14 cellular contexts compared by ENCODE assay signal in genomic region chr10:43220971-43221418, GRCh38. TPM values are rescaled to one million over a fixed set of nuclear protein-coding genes. Genes with fewer than 3 reads are reported as not detected.
A peak's percentile ranks its signal among the peaks of the same experiment; 100 is the strongest.
DNase-seq lines count a peak whose midpoint lies in the region; ATAC-seq and TF ChIP-seq lines count a peak whose summit lies in the region.
"Had no signal": no experiment of that assay in that cellular context is flagged by ENCODE, and none has a peak within 500 bp of the region (broad histone marks: within the 10 kb centered on the region; RNA-seq: fewer than 3 reads in every experiment).

No MANE protein-coding gene starts in this region.

- peaks cover 8% of the 10 kb centered on the region for H3K4me1 Mint-ChIP-seq in WTC11

- H3K27me3 Mint-ChIP-seq in WTC11 (ENCODE audit: low read depth), result no peaks in the 10 kb centered on the region

- H3K36me3 ChIP-seq in BLaER1 (no peaks in the 10 kb centered on the region), iPS-20b (ENCODE audit: insufficient read depth, low read depth, low read length) (no peaks in the 10 kb centered on the region), sigmoid colon (no peaks in the 10 kb centered on the region), hepatocyte (replicated peaks; ENCODE audit: insufficient read depth, low read depth) (no peaks in the 10 kb centered on the region)
- H3K36me3 ChIP-seq: brain microvascular endothelial cell had no signal

- DNase-seq in WTC11 (ENCODE audit: low spot score), result peak; percentile 8
- no peak for DNase-seq in sigmoid colon
- no peak for DNase-seq in hepatocyte (ENCODE audit: low spot score)
- DNase-seq: activated CD4-positive, alpha-beta T cell treated with anti-CD3 and anti-CD28 coated beads, Interleukin-2, amount 50 U/mL, for 1 hour; brain microvascular endothelial cell; DMS 273 treated with DMSO at 0.1 percent for 48 hours; foreskin fibroblast; nucleus accumbens had no signal

- no peaks in the 10 kb centered on the region for H3K9me3 ChIP-seq in BLaER1
- no peaks in the 10 kb centered on the region for H3K9me3 ChIP-seq in iPS-20b (ENCODE audit: insufficient read depth, low read depth, low read length)
- H3K9me3 ChIP-seq in sigmoid colon, result no peaks in the 10 kb centered on the region
- no peaks in the 10 kb centered on the region for H3K9me3 ChIP-seq in hepatocyte (ENCODE audit: low read depth)

- TF ChIP-seq POLR2A in sigmoid colon (IDR thresholded peaks at IDR 0.05), result no peak

- H3K9ac ChIP-seq in BLaER1 (0 out of 2 replicates have a peak overlapping the region, but pooled peaks have one; percentile 11), iPS-20b (ENCODE audit: low read depth, low read length) (0 out of 2 replicates have a peak overlapping the region, but pooled peaks have one; percentile 12)

- no peak overlapping the region for H3K27ac Mint-ChIP-seq in WTC11

- peak overlapping the region; percentile 39; the same call in 1 of the 2 replicates for H3K27ac ChIP-seq in BLaER1
- H3K27ac ChIP-seq in iPS-20b (ENCODE audit: low read length), result no peak overlapping the region
- no peak overlapping the region for H3K27ac ChIP-seq in sigmoid colon
- H3K27ac ChIP-seq in hepatocyte, result no peak overlapping the region
- H3K27ac ChIP-seq: brain microvascular endothelial cell had no signal

- TF ChIP-seq EP300 in sigmoid colon (IDR thresholded peaks at IDR 0.05), result no peak

- H3K36me3 Mint-ChIP-seq in WTC11, result no peaks in the 10 kb centered on the region

- H3K79me2 ChIP-seq in hepatocyte, result no peaks in the 10 kb centered on the region

- H2AFZ ChIP-seq in hepatocyte, result no peak overlapping the region

- no peaks in the 10 kb centered on the region for H3K9me3 Mint-ChIP-seq in WTC11

- TF ChIP-seq CTCF in WTC11 (IDR thresholded peaks at IDR 0.05) (no peak), sigmoid colon (IDR thresholded peaks at IDR 0.05) (no peak), hepatocyte (IDR thresholded peaks at IDR 0.05; ENCODE audit: poor library complexity) (no peak)

- no peak overlapping the region for H3K4me3 Mint-ChIP-seq in WTC11

- no peaks in the 10 kb centered on the region for H3K9me2 ChIP-seq in hepatocyte (replicated peaks; ENCODE audit: insufficient read depth)

- H3K4me2 ChIP-seq in BLaER1 (peak overlapping the region; percentile 69), hepatocyte (no peak overlapping the region)
- H3K4me2 ChIP-seq: smooth muscle cell had no signal

- H4K20me1 ChIP-seq in BLaER1 (no peaks in the 10 kb centered on the region), hepatocyte (ENCODE audit: insufficient read depth, poor library complexity, severe bottlenecking) (no peaks in the 10 kb centered on the region)

- POLR2A ChIA-PET in WTC11 (lab: Charles Lee), result interaction anchor here (0.8 to 1.1 kb wide), 2 partner anchors 44 to 45 kb away, joined by 3 to 4 read pairs; no protein-coding TSS in a partner anchor

- H3K4me3 ChIP-seq in BLaER1, result no peak overlapping the region
- no peak overlapping the region for H3K4me3 ChIP-seq in iPS-20b (ENCODE audit: low read length)
- no peak overlapping the region for H3K4me3 ChIP-seq in sigmoid colon
- H3K4me3 ChIP-seq in hepatocyte, result no peak overlapping the region
- H3K4me3 ChIP-seq: smooth muscle cell had no signal

- CTCF ChIA-PET in WTC11 (lab: Charles Lee), result interaction anchor here (0.6 to 3.9 kb wide), 22 partner anchors 9 to 188 kb away, joined by 3 to 73 read pairs (median 6); partner anchors contain the start of genes HNRNPF and RASGEF1A

- intact Hi-C loops in sigmoid colon (cut with DNase I), result no loop called here

- 62 to 74% methylated on average over 12 of the region's 12 CpGs for WGBS in sigmoid colon, 2 donors
- 83% methylated on average over 12 of the region's 12 CpGs for WGBS in hepatocyte (ENCODE audit: low lambda C conversion rate, missing lambda C conversion rate)

- H3K27me3 ChIP-seq in BLaER1 (no peaks in the 10 kb centered on the region), iPS-20b (ENCODE audit: insufficient read depth, low read length) (no peaks in the 10 kb centered on the region), sigmoid colon (peaks cover 0 to 5% (median 0%) of the 10 kb centered on the region in 3 donors), hepatocyte (peaks cover 3% of the 10 kb centered on the region)

- H3K4me1 ChIP-seq in BLaER1, result peaks cover 45% of the 10 kb centered on the region
- H3K4me1 ChIP-seq in iPS-20b (ENCODE audit: insufficient read depth, low read length), result no peaks in the 10 kb centered on the region
- H3K4me1 ChIP-seq in sigmoid colon, result no peaks in the 10 kb centered on the region
- H3K4me1 ChIP-seq in hepatocyte (ENCODE audit: insufficient read depth), result no peaks in the 10 kb centered on the region

- ATAC-seq in GM18867 (IDR thresholded peaks at IDR 0.05; ENCODE audit: unreplicated experiment) (peak; percentile 72), WTC11 (no peak), GM21528 (IDR thresholded peaks at IDR 0.05; ENCODE audit: low FRiP score, unreplicated experiment) (no peak), GM21576 (IDR thresholded peaks at IDR 0.05; ENCODE audit: unreplicated experiment) (no peak)

TF ChIP-seq in WTC11, 78 proteins besides CTCF, POLR2A, EP300 and RAD21:
- TF ChIP-seq, protein P1, sequence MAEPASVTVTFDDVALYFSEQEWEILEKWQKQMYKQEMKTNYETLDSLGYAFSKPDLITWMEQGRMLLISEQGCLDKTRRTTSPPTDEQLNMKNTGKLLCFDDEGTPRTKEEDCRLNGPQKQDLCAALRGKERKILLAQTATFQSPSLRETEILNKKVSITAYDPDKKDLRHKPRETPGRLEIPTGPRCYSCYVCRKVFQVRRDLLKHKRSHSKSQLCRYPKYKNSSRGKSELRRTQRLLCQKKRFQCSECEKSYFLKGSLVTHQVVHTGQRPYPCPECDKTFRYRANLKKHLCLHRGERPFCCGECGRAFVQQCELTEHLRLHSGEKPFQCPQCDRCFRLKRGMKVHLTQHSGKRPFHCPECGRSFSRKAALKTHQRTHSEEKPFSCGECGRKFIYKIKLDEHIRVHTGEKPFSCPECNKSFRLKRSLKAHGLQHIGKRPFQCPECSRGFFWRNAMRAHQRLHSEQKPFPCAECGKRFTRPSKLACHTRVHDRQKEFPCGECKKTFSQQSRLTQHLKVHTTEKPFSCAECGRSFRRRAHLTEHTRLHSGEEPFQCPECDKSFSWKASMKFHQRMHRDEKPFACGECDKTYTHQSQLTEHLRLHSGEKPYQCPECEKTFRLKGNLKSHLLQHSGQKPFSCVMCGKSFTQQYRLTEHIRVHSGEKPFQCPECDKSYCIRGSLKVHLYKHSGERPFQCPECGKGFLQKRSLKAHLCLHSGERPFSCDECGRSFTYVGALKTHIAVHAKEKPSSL (CRISPR knock-in tag; conservative IDR thresholded peaks at IDR 0.05), result no peak
- no peak for TF ChIP-seq JAZF1 (CRISPR knock-in tag; IDR thresholded peaks at IDR 0.05)
- no peak for TF ChIP-seq GABPB1 (CRISPR knock-in tag; IDR thresholded peaks at IDR 0.05)
- TF ChIP-seq NFE2L1 (CRISPR knock-in tag; IDR thresholded peaks at IDR 0.05), result no peak
- TF ChIP-seq SOX15 (CRISPR knock-in tag; IDR thresholded peaks at IDR 0.05), result no peak
- no peak for TF ChIP-seq SP1 (CRISPR knock-in tag; conservative IDR thresholded peaks at IDR 0.05)
- no peak for TF ChIP-seq NR1H2 (CRISPR knock-in tag; IDR thresholded peaks at IDR 0.05)
- TF ChIP-seq TEAD4 (CRISPR knock-in tag; IDR thresholded peaks at IDR 0.05), result no peak
- no peak for TF ChIP-seq TEAD1 (CRISPR knock-in tag; IDR thresholded peaks at IDR 0.05)
- no peak for TF ChIP-seq ZNF532 (CRISPR knock-in tag; IDR thresholded peaks at IDR 0.05; ENCODE audit: borderline replicate concordance)
TF ChIP-seq in WTC11: peak in this region for 0.

RNA-seq across cellular contexts. Expression of gene RASGEF1A, which starts 45.9 kb away (rescaled TPM):
- 20.8 to 21.4 TPM (median 21.0 TPM) in 3 replicates for total RNA-seq in WTC11 (2021)
- total RNA-seq in sigmoid colon, result 1 to 10 TPM in 1 of 4 donors, under 1 TPM in 3; 0.27 to 2.5 (median 0.34) TPM
- polyA plus RNA-seq in sigmoid colon, result 1 to 10 TPM in 1 of 3 donors, under 1 TPM in 2; 0.46 to 1.6 (median 0.60) TPM
- total RNA-seq in hepatocyte, result 2.2 and 2.7 TPM in 2 replicates
- polyA plus RNA-seq in hepatocyte, result 1.4 and 1.5 TPM in 2 replicates
